11 cellular contexts compared by ENCODE assay signal in the genomic region with DNA sequence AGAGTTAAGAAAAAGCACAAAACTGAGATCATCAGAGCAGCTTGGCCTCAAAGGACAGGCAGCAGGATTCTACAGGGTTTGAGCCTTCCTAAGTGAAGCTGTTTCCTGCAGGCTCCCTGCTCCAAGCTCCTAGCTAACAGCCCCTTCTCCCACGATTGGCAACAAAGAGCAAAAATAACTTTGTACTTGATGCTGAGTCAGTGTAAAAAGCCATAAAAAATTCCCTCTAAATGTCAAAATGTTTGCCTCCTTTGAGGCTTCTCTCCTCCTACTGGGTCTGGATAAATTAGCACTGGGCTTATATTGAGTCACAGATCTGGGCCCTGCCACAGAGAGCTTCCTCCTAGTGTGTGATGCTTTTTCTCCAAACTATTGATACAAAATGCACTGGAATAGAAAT.
DNase-seq lines count a peak whose midpoint lies in the region; ATAC-seq and TF ChIP-seq lines count a peak whose summit lies in the region.
"Had no signal": no experiment of that assay in that cellular context is flagged by ENCODE, and none has a peak within 500 bp of the region (broad histone marks: within the 10 kb centered on the region; RNA-seq: fewer than 3 reads in every experiment).

No MANE protein-coding gene starts in this region.

- no peaks in the 10 kb centered on the region for H3K9me3 Mint-ChIP-seq in HFFc6
- H3K9me3 Mint-ChIP-seq in T-cell: no peaks in the 10 kb centered on the region
- no peaks in the 10 kb centered on the region for H3K9me3 Mint-ChIP-seq in H9

- no peak overlapping the region for H2BK20ac ChIP-seq in H9 (ENCODE audit: low read depth, low read length, poor library complexity, severe bottlenecking)

- dilution Hi-C loops in mammary epithelial cell (cut with HindIII; ENCODE audit: low sequenced_read_pairs): loop anchor here (5.0 kb wide), 1 partner anchor 46 kb away; no protein-coding TSS in a partner anchor

- H3K27ac ChIP-seq in thoracic aorta (peak overlapping the region; percentile 25 to 34), mammary epithelial cell (ENCODE audit: insufficient read depth, low read depth, low read length) (no peak overlapping the region), H9 (ENCODE audit: insufficient read length, low read depth, low read length) (no peak overlapping the region)
- H3K27ac ChIP-seq: cardiac muscle cell had no signal

- H3K36me3 Mint-ChIP-seq in HFFc6 (ENCODE audit: low read depth) (no peaks in the 10 kb centered on the region), T-cell (peaks cover 16% of the 10 kb centered on the region), H9 (ENCODE audit: insufficient read depth in 1 of 3, low read depth in 3 of 3) (no peaks in the 10 kb centered on the region)

- H4K91ac ChIP-seq in H9 (ENCODE audit: insufficient read length, low read depth, low read length): no peak overlapping the region

- H3K36me3 ChIP-seq in thoracic aorta (peaks cover under 1% of the 10 kb centered on the region), mammary epithelial cell (ENCODE audit: insufficient read depth, low read length) (no peaks in the 10 kb centered on the region)
- H3K36me3 ChIP-seq: cardiac muscle cell had no signal

- H3K9me3 ChIP-seq in thoracic aorta: no peaks in the 10 kb centered on the region
- no peaks in the 10 kb centered on the region for H3K9me3 ChIP-seq in mammary epithelial cell (replicated peaks; ENCODE audit: insufficient read depth, low read length)
- no peaks in the 10 kb centered on the region for H3K9me3 ChIP-seq in H9 (ENCODE audit: control insufficient read depth, low read depth, low read length)

- TF ChIP-seq CTCF in HFFc6 (IDR thresholded peaks at IDR 0.05) (no peak), astrocyte of the spinal cord (IDR thresholded peaks at IDR 0.05; ENCODE audit: low read depth, low read length) (no peak), thoracic aorta (IDR thresholded peaks at IDR 0.05) (no peak), mammary epithelial cell (conservative IDR thresholded peaks at IDR 0.05 in 1 of 2, IDR thresholded peaks at IDR 0.05 in 1 of 2; ENCODE audit: extremely low read depth in 1 of 2, insufficient read depth in 1 of 2, low read depth in 1 of 2, low read length in 2 of 2) (no peak), H9 (conservative IDR thresholded peaks at IDR 0.05) (no peak)

- H3K4me1 ChIP-seq in thoracic aorta (ENCODE audit: control insufficient read depth in 1 of 2, low read depth in 2 of 2): peaks cover 7 to 29% of the 10 kb centered on the region in 2 donors
- no peaks in the 10 kb centered on the region for H3K4me1 ChIP-seq in mammary epithelial cell (ENCODE audit: insufficient read depth, low read length)
- no peaks in the 10 kb centered on the region; the same call in 1 of the 2 replicates for H3K4me1 ChIP-seq in H9 (ENCODE audit: insufficient read depth, low read length)

- no peak overlapping the region for H3T11ph ChIP-seq in H9 (ENCODE audit: low read length)

- no peak overlapping the region for H2BK15ac ChIP-seq in H9 (ENCODE audit: low read depth, low read length)

- no peak for ATAC-seq in thoracic aorta (ENCODE audit: insufficient number of reproducible peaks, low FRiP score, low read depth)
- no peak for ATAC-seq in T-cell (replicated peaks in 1 of 4)

- H3K23ac ChIP-seq in H9 (ENCODE audit: insufficient read length, low read depth, low read length): no peak overlapping the region

- no peak overlapping the region for H3K18ac ChIP-seq in H9 (ENCODE audit: insufficient read length, low read depth, low read length)

- CTCF ChIA-PET in mammary epithelial cell (lab: Charles Lee; ENCODE audit: low non-redundant PET): no interaction called here
- CTCF ChIA-PET in T-cell (lab: Charles Lee): no interaction called here

- no TSS peak for BruUV-seq in mammary epithelial cell (replicated peaks; lab: Mats Ljungman, UMichigan)

- H2AK5ac ChIP-seq in H9 (ENCODE audit: insufficient read length, low read length): no peak overlapping the region

- H3K4me3 Mint-ChIP-seq in HFFc6 (no peak overlapping the region), T-cell (no peak overlapping the region), H9 (no peak overlapping the region)

- no peak overlapping the region for H2BK5ac ChIP-seq in H9 (ENCODE audit: insufficient read length, low read length)

- H3K14ac ChIP-seq in H9 (ENCODE audit: insufficient read depth, low read length): no peak overlapping the region

- H3K4me3 ChIP-seq in astrocyte of the spinal cord (ENCODE audit: low read depth, low read length) (no peak overlapping the region), thoracic aorta (no peak overlapping the region), mammary epithelial cell (replicated peaks in 1 of 3; ENCODE audit: insufficient read depth in 1 of 3, low read depth in 2 of 3, low read length in 3 of 3) (no peak overlapping the region)
- H3K4me3 ChIP-seq: cardiac muscle cell had no signal

- H3K9ac ChIP-seq in mammary epithelial cell (ENCODE audit: insufficient read depth, low read length): no peak overlapping the region
- H3K9ac ChIP-seq in H9 (ENCODE audit: extremely low read depth, insufficient read length, low read length): no peak overlapping the region

- peak overlapping the region; percentile 55 for H3K27ac Mint-ChIP-seq in HFFc6
- no peak overlapping the region for H3K27ac Mint-ChIP-seq in T-cell
- no peak overlapping the region for H3K27ac Mint-ChIP-seq in H9

- no peaks in the 10 kb centered on the region for H3K27me3 ChIP-seq in thoracic aorta (replicated peaks; ENCODE audit: insufficient read depth)
- H3K27me3 ChIP-seq in mammary epithelial cell (ENCODE audit: insufficient read depth, low read length): no peaks in the 10 kb centered on the region
- H3K27me3 ChIP-seq in H9 (ENCODE audit: insufficient read depth, low read length): no peaks in the 10 kb centered on the region
- H3K27me3 ChIP-seq: cardiac muscle cell had no signal

- DNase-seq in HFFc6: peak; percentile 70
- peak; percentile 84 for DNase-seq in astrocyte of the spinal cord (ENCODE audit: low read depth, low spot score)
- peak; percentile 40 for DNase-seq in inferior parietal cortex (ENCODE audit: extremely low spot score)
- DNase-seq in thoracic aorta (ENCODE audit: low spot score): no peak
- DNase-seq in mammary epithelial cell: no peak
- no peak for DNase-seq in T-cell
- DNase-seq in H9: no peak
- no peak for DNase-seq in activated naive CD4-positive, alpha-beta T cell treated with anti-CD3 and anti-CD28 coated beads, Interleukin-2, amount 50 U/mL, for 16 hours
- DNase-seq: activated CD4-positive, CD25-positive, alpha-beta regulatory T cell treated with anti-CD3 and anti-CD28 coated beads, Interleukin-2, amount 50 U/mL, for 72 hours; SW 1271 had no signal

- H3K79me2 ChIP-seq in mammary epithelial cell (ENCODE audit: insufficient read depth, low read length) (no peaks in the 10 kb centered on the region), H9 (ENCODE audit: insufficient read depth, low read length) (no peaks in the 10 kb centered on the region)

- H2BK12ac ChIP-seq in H9 (ENCODE audit: insufficient read length, low read depth, low read length): no peak overlapping the region

- intact Hi-C loops in mammary epithelial cell (cut with micrococcal nuclease): no loop called here

- no peak overlapping the region for H3K4ac ChIP-seq in H9 (ENCODE audit: low read depth, low read length)

- peaks cover 40% of the 10 kb centered on the region for H3K4me1 Mint-ChIP-seq in HFFc6 (ENCODE audit: low read depth)
- peaks cover 11 to 12% (median 12%) of the 10 kb centered on the region in 3 donors for H3K4me1 Mint-ChIP-seq in T-cell
- peaks cover 17% of the 10 kb centered on the region in 2 experiments for H3K4me1 Mint-ChIP-seq in H9

- in situ Hi-C loops in astrocyte of the spinal cord (cut with HindIII; ENCODE audit: low sequenced_read_pairs) (no loop called here), mammary epithelial cell (cut with MboI; ENCODE audit: low sequenced_read_pairs in 2 of 2) (no loop called here)

- H3K79me1 ChIP-seq in H9 (ENCODE audit: insufficient read depth, low read depth, low read length, poor library complexity, severe bottlenecking): no peaks in the 10 kb centered on the region

- no peak overlapping the region for H3K56ac ChIP-seq in H9 (ENCODE audit: insufficient read length, low read depth, low read length)

- H2BK120ac ChIP-seq in H9 (ENCODE audit: low read depth, low read length, poor library complexity, severe bottlenecking): no peak overlapping the region

- H2AFZ ChIP-seq in mammary epithelial cell (ENCODE audit: low read depth, low read length): no peak overlapping the region
- H2AFZ ChIP-seq in H9 (ENCODE audit: low read length): no peak overlapping the region

- no peak overlapping the region for H4K8ac ChIP-seq in H9 (replicated peaks; ENCODE audit: insufficient read length, low read depth, low read length)

- no peaks in the 10 kb centered on the region for H3K23me2 ChIP-seq in H9 (ENCODE audit: insufficient read length, low read depth, low read length, poor library complexity, severe bottlenecking)

- H4K20me1 ChIP-seq in mammary epithelial cell (ENCODE audit: insufficient read depth, low read length): no peaks in the 10 kb centered on the region
- no peaks in the 10 kb centered on the region for H4K20me1 ChIP-seq in H9 (ENCODE audit: control insufficient read depth, insufficient read depth, insufficient read length)

- no peak overlapping the region for H3K4me2 ChIP-seq in mammary epithelial cell (ENCODE audit: insufficient read depth, low read depth, low read length)
- H3K4me2 ChIP-seq in H9 (ENCODE audit: insufficient read depth, insufficient read length, low read length): no peak overlapping the region

- no peak overlapping the region for H4K5ac ChIP-seq in H9 (ENCODE audit: insufficient read length, low read depth, low read length)

- POLR2A ChIA-PET in T-cell (lab: Charles Lee): no interaction called here

- H3K27me3 Mint-ChIP-seq in HFFc6 (ENCODE audit: insufficient read depth) (no peaks in the 10 kb centered on the region; the same call in 1 of the 2 replicates), T-cell (no peaks in the 10 kb centered on the region), H9 (ENCODE audit: low read depth) (no peaks in the 10 kb centered on the region)

- 20% methylated on average over 1 of the region's 1 CpG for WGBS in mammary epithelial cell (ENCODE audit: low coverage, missing lambda C conversion rate)
- WGBS in H9 (ENCODE audit: extremely low coverage, insufficient read length, low lambda C conversion rate): no CpG with 5 or more reads among the region's 1 CpG

Comparison
In these comparisons a context has a peak if more than half of its experiments do, and no peak if none do; other contexts are left out.
1. DNase-seq: peak in HFFc6 (single experiment), astrocyte of the spinal cord (single experiment) and inferior parietal cortex (single experiment); none in thoracic aorta (single experiment), mammary epithelial cell (single experiment), T-cell (0 of 34), H9 (single experiment) and activated naive CD4-positive, alpha-beta T cell treated with anti-CD3 and anti-CD28 coated beads, Interleukin-2, amount 50 U/mL, for 16 hours (single experiment).
2. H3K27ac ChIP-seq: peak in thoracic aorta (2 of 2); none in mammary epithelial cell (single experiment) and H9 (single experiment).